Comparison of ENCODE assay signal across 8 cellular contexts in genomic region chr14:100546051-100546443, GRCh38. TPM values are rescaled to one million over a fixed set of nuclear protein-coding genes. Genes with fewer than 3 reads are reported as not detected.
DNase-seq lines count a peak whose midpoint lies in the region; ATAC-seq and TF ChIP-seq lines count a peak whose summit lies in the region.

No MANE protein-coding gene starts in this region.

- H3K4me3 Mint-ChIP-seq in chondrocyte (ENCODE audit: unreplicated experiment) = no peak overlapping the region

- no peak overlapping the region for H3K27ac Mint-ChIP-seq in chondrocyte (ENCODE audit: unreplicated experiment)

- 0 out of 2 replicates have a peak, but pooled peaks cover 5% of the 10 kb centered on the region for H3F3A ChIP-seq in DOHH2 (ENCODE audit: control insufficient read depth, insufficient read depth)

- H3K9me2 ChIP-seq in DOHH2 (replicated peaks; ENCODE audit: control insufficient read depth, low read length) = no peaks in the 10 kb centered on the region

- no peak for TF ChIP-seq CTCF in DOHH2 (IDR thresholded peaks at IDR 0.05; ENCODE audit: low read depth, low read length, poor library complexity, severe bottlenecking)
- TF ChIP-seq CTCF in foreskin fibroblast (IDR thresholded peaks at IDR 0.05; ENCODE audit: low read depth, low read length) = no peak
- TF ChIP-seq CTCF in chondrocyte (IDR thresholded peaks at IDR 0.05) = no peak

- H3K9me3 ChIP-seq in DOHH2 (ENCODE audit: control insufficient read depth, insufficient read depth, low read length) = no peaks in the 10 kb centered on the region
- no peaks in the 10 kb centered on the region for H3K9me3 ChIP-seq in MG63
- H3K9me3 ChIP-seq in duodenal mucosa (ENCODE audit: control insufficient read depth in 1 of 2, low read length in 2 of 2) = no peaks in the 10 kb centered on the region

- H3K4me2 ChIP-seq in DOHH2 (ENCODE audit: low read length) = peak overlapping the region; percentile 52

- H3K9me3 Mint-ChIP-seq in chondrocyte (ENCODE audit: low read depth) = no peaks in the 10 kb centered on the region

- H3K27ac ChIP-seq in DOHH2 (ENCODE audit: low read depth, low read length) (no peak overlapping the region), duodenal mucosa (ENCODE audit: low read depth, low read length) (no peak overlapping the region)

- H3K36me3 Mint-ChIP-seq in chondrocyte (ENCODE audit: low read depth) = no peaks in the 10 kb centered on the region

- peaks cover 9% of the 10 kb centered on the region for H3K4me1 Mint-ChIP-seq in chondrocyte (ENCODE audit: low read depth)

- H3K27me3 ChIP-seq in DOHH2 (ENCODE audit: control insufficient read depth, low read length) = no peaks in the 10 kb centered on the region
- no peaks in the 10 kb centered on the region for H3K27me3 ChIP-seq in MG63
- no peaks in the 10 kb centered on the region for H3K27me3 ChIP-seq in duodenal mucosa (ENCODE audit: control insufficient read depth in 1 of 2, insufficient read depth in 2 of 2, low read length in 2 of 2)

- peak overlapping the region in 1 of 2 donors; percentile 21 for H3K9ac ChIP-seq in duodenal mucosa (ENCODE audit: low read depth in 1 of 2, low read length in 2 of 2)

- H3K36me3 ChIP-seq in DOHH2 (ENCODE audit: control insufficient read depth, low read length) (no peaks in the 10 kb centered on the region), MG63 (no peaks in the 10 kb centered on the region), duodenal mucosa (ENCODE audit: control insufficient read depth in 1 of 2, insufficient read depth in 2 of 2, low read length in 2 of 2) (no peaks in the 10 kb centered on the region)

- H4K20me1 ChIP-seq in DOHH2 (ENCODE audit: control insufficient read depth, insufficient read depth, low read depth, low read length) = no peaks in the 10 kb centered on the region

- H3K4me1 ChIP-seq in DOHH2 (ENCODE audit: control insufficient read depth, low read length) (peaks cover 33% of the 10 kb centered on the region), duodenal mucosa (ENCODE audit: control insufficient read depth in 1 of 2, insufficient read depth in 2 of 2, low read length in 2 of 2) (peaks cover 23 to 28% of the 10 kb centered on the region in 2 donors)

- no peaks in the 10 kb centered on the region for H3K27me3 Mint-ChIP-seq in chondrocyte (ENCODE audit: low read depth)

- H3K79me2 ChIP-seq in DOHH2 (ENCODE audit: control insufficient read depth, low read length) = no peaks in the 10 kb centered on the region

- DNase-seq in MG63 (peak; percentile 26), pons (ENCODE audit: low spot score) (peak; percentile 34), SIG-M5 treated with dmso at 0.1 percent for 504 hours (lab: John Stamatoyannopoulos, UW; ENCODE audit: unreplicated experiment) (no peak), foreskin fibroblast (no peak), chondrocyte (ENCODE audit: low spot score) (no peak)

- ATAC-seq in HG03432 (IDR thresholded peaks at IDR 0.05; ENCODE audit: unreplicated experiment) = no peak

- H3K4me3 ChIP-seq in DOHH2 (ENCODE audit: low read length) = peak overlapping the region; percentile 55
- no peak overlapping the region for H3K4me3 ChIP-seq in MG63
- H3K4me3 ChIP-seq in duodenal mucosa (ENCODE audit: low read depth in 1 of 2, low read length in 2 of 2) = peak overlapping the region; percentile 24 to 41
- no peak overlapping the region for H3K4me3 ChIP-seq in foreskin fibroblast (ENCODE audit: low read depth in 1 of 2, low read length in 2 of 2)

RNA-seq across cellular contexts. Expression of gene BEGAIN, which starts 41.2 kb away (rescaled TPM):
- total RNA-seq in MG63 (2014; rRNA removed; shearing (Covaris generic); ENCODE audit: low replicate concordance) = 2.3 and 8.2 TPM in 2 replicates
- total RNA-seq in chondrocyte = 5.1 to 6.5 TPM (median 6.5 TPM) in 3 replicates

Comparison
In these comparisons a context has a peak if more than half of its experiments do, and no peak if none do; other contexts are left out.
1. H3K4me3 ChIP-seq: peak in DOHH2 (single experiment) and duodenal mucosa (2 of 2); none in MG63 (single experiment) and foreskin fibroblast (0 of 2).
2. DNase-seq: peak in MG63 (single experiment) and pons (single experiment); none in SIG-M5 treated with dmso at 0.1 percent for 504 hours (single experiment), foreskin fibroblast (0 of 2) and chondrocyte (single experiment).